Comparison of ENCODE assay signal across 8 cellular contexts in the genomic region with DNA sequence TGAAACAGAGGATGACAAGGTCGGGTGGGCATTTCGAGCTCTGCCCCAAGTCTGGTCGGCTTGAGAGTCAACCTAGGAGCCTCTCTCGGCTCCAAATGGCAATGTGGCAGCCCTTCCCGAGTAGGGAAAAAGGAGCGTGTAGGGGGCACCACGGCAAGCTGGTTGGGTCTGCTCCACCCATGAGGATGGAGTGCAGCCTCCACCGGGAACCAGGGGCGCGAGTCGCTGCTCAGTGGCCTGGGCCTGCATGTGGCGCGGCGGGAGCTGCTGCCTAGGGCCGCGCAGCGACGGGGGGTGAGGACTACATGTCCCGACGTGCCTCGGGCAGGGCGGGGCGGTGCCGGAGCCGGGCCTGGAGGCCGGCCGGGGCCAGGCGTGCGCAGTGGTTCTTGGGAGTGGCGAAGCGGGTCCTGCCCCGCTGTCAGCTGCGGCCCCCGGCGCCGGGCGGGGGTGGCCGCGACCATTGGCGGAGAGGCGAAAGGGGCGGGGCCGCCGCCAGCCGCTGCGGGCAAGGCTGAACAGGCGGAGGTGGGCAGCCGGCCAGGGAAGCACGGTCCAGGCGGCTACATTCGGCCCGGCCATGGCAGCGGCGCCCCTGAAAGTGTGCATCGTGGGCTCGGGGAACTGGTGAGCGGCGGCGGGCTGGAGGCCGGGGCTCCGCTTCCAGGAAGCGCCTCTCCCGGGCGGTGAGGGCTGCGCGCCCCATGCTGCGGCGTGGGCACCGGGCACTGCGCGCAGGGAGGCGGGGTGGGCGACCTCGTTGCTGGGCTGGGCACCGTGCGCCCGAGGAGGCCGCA. TPM values are rescaled to one million over a fixed set of nuclear protein-coding genes. Genes with fewer than 3 reads are reported as not detected.
DNase-seq lines count a peak whose midpoint lies in the region; ATAC-seq and TF ChIP-seq lines count a peak whose summit lies in the region.

A gene (plus strand): TSS at position 489 of the 797 bp plus-strand sequence. CDS start 92 bp downstream, at position 581.

- no peaks in the 10 kb centered on the region for H3K27me3 ChIP-seq in upper lobe of left lung

- TF ChIP-seq POLR2A in upper lobe of left lung (IDR thresholded peaks at IDR 0.05), result peak in 1 of 4 donors; percentile 77

- WGBS in upper lobe of left lung, 2 donors, result 6 to 38% methylated on average over 7 to 55 of the region's 78 CpGs

- no peak for TF ChIP-seq EP300 in upper lobe of left lung (IDR thresholded peaks at IDR 0.05)

- peak; percentile 97 for DNase-seq in GM13976 (ENCODE audit: low spot score)
- peak; percentile 90 for DNase-seq in NCI-H146 (lab: John Stamatoyannopoulos, UW)
- peak; percentile 88 for DNase-seq in amniotic epithelial cell (ENCODE audit: low read depth)
- peak; percentile 96 for DNase-seq in left cardiac atrium
- peak; percentile 98 for DNase-seq in posterior vena cava (ENCODE audit: low spot score)
- peak; percentile 96 to 99 for DNase-seq in upper lobe of left lung

- TF ChIP-seq CTCF in GM13976 (IDR thresholded peaks at IDR 0.05; ENCODE audit: borderline replicate concordance, control extremely low read depth, extremely low read depth, insufficient read depth, missing control alignments), result no peak
- peak in 1 of 6 experiments; percentile 30 for TF ChIP-seq CTCF in upper lobe of left lung (IDR thresholded peaks at IDR 0.05)

- no peaks in the 10 kb centered on the region for H3K36me3 ChIP-seq in upper lobe of left lung

- peaks cover 40 to 49% (median 43%) of the 10 kb centered on the region in 4 donors for H3K4me1 ChIP-seq in upper lobe of left lung

- in situ Hi-C loops in GM13976 (cut with MboI; ENCODE audit: low sequenced_read_pairs, unreplicated experiment), result no loop called here

- ATAC-seq in HG02870 (IDR thresholded peaks at IDR 0.05; ENCODE audit: unreplicated experiment) (peak; percentile 100), left cardiac atrium (peak; percentile 94 to 98), upper lobe of left lung (ENCODE audit: low FRiP score in 2 of 2) (peak; percentile 97 to 99)

- H3K9me3 ChIP-seq in upper lobe of left lung, result peaks cover 5 to 9% (median 8%) of the 10 kb centered on the region in 4 donors

- H3K4me3 ChIP-seq in upper lobe of left lung, result peak within 1 kb of the TSS; percentile 50 to 99 (median 97)

- intact Hi-C loops in T-helper 1 cell treated with Interleukin-12 subunit alpha and Interleukin-12 subunit beta and Interleukin-4 antibody, amounts not matched to agents 30 ng/mL and 1 ng/mL, for 36 hours (cut with micrococcal nuclease), result loop anchor here (1.0 to 10.0 kb wide), 13 partner anchors 8 to 1752 kb away; a partner anchor contains a TSS
- intact Hi-C loops in left cardiac atrium (cut with DNase I), result loop anchor here in 1 of 2 donors (5.0 to 10.0 kb wide), 2 partner anchors 36 to 62 kb away; no protein-coding TSS in a partner anchor
- intact Hi-C loops in posterior vena cava (cut with DNase I), result no loop called here

- peak within 1 kb of the TSS; percentile 83 to 91 (median 84) for H3K27ac ChIP-seq in upper lobe of left lung

RNA-seq across cellular contexts. Expression of the gene that starts here (rescaled TPM):
- 20.6 and 25.9 TPM in 2 replicates for total RNA-seq in T-helper 1 cell treated with Interleukin-12 subunit alpha and Interleukin-12 subunit beta and Interleukin-4 antibody, amounts not matched to agents 30 ng/mL and 1 ng/mL, for 36 hours
- 100 to 1,000 TPM; 177 to 253 TPM for total RNA-seq in left cardiac atrium
- total RNA-seq in posterior vena cava, result 10 to 100 TPM; 41.0 to 47.4 TPM
- 100 to 1,000 TPM in 4 of 6 donors, 10 to 100 TPM in 2; 50.8 to 221 (median 115) TPM for total RNA-seq in upper lobe of left lung

Comparison
In these comparisons a context has a peak if more than half of its experiments do, and no peak if none do; other contexts are left out.
1. Peak in every context shown above with its lines: DNase-seq, ATAC-seq, H3K4me3 ChIP-seq and H3K27ac ChIP-seq.